ENCODE assay signal across 8 cellular contexts in genomic region chr5:145237843-145238242, GRCh38.
DNase-seq lines count a peak whose midpoint lies in the region; ATAC-seq and TF ChIP-seq lines count a peak whose summit lies in the region.

No MANE protein-coding gene starts in this region.

- peak; percentile 67 for ATAC-seq in GM21423 (IDR thresholded peaks at IDR 0.05; ENCODE audit: unreplicated experiment)

- 9% methylated on average over 3 of the region's 3 CpGs for WGBS in suprapubic skin

- H3K4me1 ChIP-seq in Karpas-422 (ENCODE audit: low read length) (no peaks in the 10 kb centered on the region), fibroblast of lung (ENCODE audit: control insufficient read depth, extremely low read depth, insufficient read depth, low read length) (no peaks in the 10 kb centered on the region), suprapubic skin (no peaks in the 10 kb centered on the region)

- no peaks in the 10 kb centered on the region for H4K20me1 ChIP-seq in Karpas-422 (ENCODE audit: insufficient read depth, low read depth, low read length)
- no peaks in the 10 kb centered on the region for H4K20me1 ChIP-seq in fibroblast of lung (ENCODE audit: control insufficient read depth, extremely low read depth, insufficient read depth, low read length)

- H3K9ac ChIP-seq in Karpas-422 (ENCODE audit: low read length): no peak overlapping the region
- no peak overlapping the region for H3K9ac ChIP-seq in fibroblast of lung (ENCODE audit: insufficient read depth, low read length)

- H3K36me3 ChIP-seq in Karpas-422 (ENCODE audit: insufficient read depth, low read length) (no peaks in the 10 kb centered on the region), fibroblast of lung (ENCODE audit: control insufficient read depth, insufficient read depth, low read length) (no peaks in the 10 kb centered on the region), suprapubic skin (no peaks in the 10 kb centered on the region)

- no peaks in the 10 kb centered on the region for H3K27me3 ChIP-seq in Karpas-422 (ENCODE audit: low read length)
- no peaks in the 10 kb centered on the region for H3K27me3 ChIP-seq in fibroblast of lung (ENCODE audit: control insufficient read depth, insufficient read depth, low read length)
- H3K27me3 ChIP-seq in suprapubic skin: no peaks in the 10 kb centered on the region

- H2AFZ ChIP-seq in Karpas-422 (ENCODE audit: low read length): no peak overlapping the region
- H2AFZ ChIP-seq in fibroblast of lung (ENCODE audit: low read length): no peak overlapping the region

- H3K27ac ChIP-seq in Karpas-422 (ENCODE audit: low read length) (no peak overlapping the region), fibroblast of lung (ENCODE audit: insufficient read depth, low read length) (no peak overlapping the region), suprapubic skin (no peak overlapping the region)

- H3K9me3 ChIP-seq in Karpas-422 (ENCODE audit: low read length): no peaks in the 10 kb centered on the region
- no peaks in the 10 kb centered on the region for H3K9me3 ChIP-seq in fibroblast of lung (ENCODE audit: control insufficient read depth, insufficient read depth, low read depth, low read length)
- no peaks in the 10 kb centered on the region for H3K9me3 ChIP-seq in suprapubic skin

- H3K4me2 ChIP-seq in Karpas-422 (ENCODE audit: low read depth, low read length, poor library complexity, severe bottlenecking) (no peak overlapping the region), fibroblast of lung (ENCODE audit: extremely low read depth, insufficient read depth, low read length) (no peak overlapping the region)

- TF ChIP-seq CTCF in fibroblast of lung (conservative IDR thresholded peaks at IDR 0.05 in 1 of 2, IDR thresholded peaks at IDR 0.05 in 1 of 2; ENCODE audit: low read depth in 1 of 2, low read length in 2 of 2) (peak; percentile 35 to 59), retinal pigment epithelial cell (conservative IDR thresholded peaks at IDR 0.05; ENCODE audit: low read depth, low read length) (peak; percentile 78), suprapubic skin (IDR thresholded peaks at IDR 0.05) (no peak)

- DNase-seq in D341Med (ENCODE audit: low spot score) (peak; percentile 47), Karpas-422 (peak; percentile 91), OCI-M1 (lab: John Stamatoyannopoulos, UW) (peak; percentile 81), fibroblast of lung (ENCODE audit: low read depth in 2 of 2) (peak; percentile 38 to 66), retinal pigment epithelial cell (ENCODE audit: low read depth) (peak; percentile 52), suprapubic skin (ENCODE audit: low spot score in 2 of 2) (no peak)
- no peak for DNase-seq in NK-92 treated with Interleukin-12 subunit alpha and Interleukin-12 subunit beta, amount 100 ng/mL, for 24 hours (lab: John Stamatoyannopoulos, UW)

- H3K79me2 ChIP-seq in Karpas-422 (ENCODE audit: low read length) (no peaks in the 10 kb centered on the region), fibroblast of lung (ENCODE audit: control insufficient read depth, insufficient read depth, low read length) (no peaks in the 10 kb centered on the region)

- H3K4me3 ChIP-seq in Karpas-422 (ENCODE audit: low read length) (no peak overlapping the region), fibroblast of lung (replicated peaks in 1 of 4; ENCODE audit: control extremely low read depth in 1 of 4, insufficient read depth in 1 of 4, low read depth in 3 of 4, low read length in 4 of 4) (no peak overlapping the region), retinal pigment epithelial cell (ENCODE audit: low read length) (no peak overlapping the region), suprapubic skin (no peak overlapping the region)

- no peaks in the 10 kb centered on the region for H3K9me2 ChIP-seq in Karpas-422 (replicated peaks; ENCODE audit: insufficient read depth, low read length)

- TF ChIP-seq POLR2A in suprapubic skin (IDR thresholded peaks at IDR 0.05): no peak

- no peak for TF ChIP-seq EP300 in suprapubic skin (IDR thresholded peaks at IDR 0.05)

Comparison
In these comparisons a context has a peak if more than half of its experiments do, and no peak if none do; other contexts are left out.
1. DNase-seq: peak in D341Med (single experiment), Karpas-422 (single experiment), OCI-M1 (single experiment), fibroblast of lung (2 of 2) and retinal pigment epithelial cell (single experiment); none in suprapubic skin (0 of 2) and NK-92 treated with Interleukin-12 subunit alpha and Interleukin-12 subunit beta, amount 100 ng/mL, for 24 hours (single experiment).
2. CTCF ChIP-seq: peak in fibroblast of lung (2 of 2) and retinal pigment epithelial cell (single experiment); none in suprapubic skin (0 of 2).